Comparison of ENCODE assay signal across 25 cellular contexts in genomic region chr10:35874326-35875070, GRCh38.
A peak's percentile ranks its signal among the peaks of the same experiment; 100 is the strongest.
DNase-seq lines count a peak whose midpoint lies in the region; ATAC-seq and TF ChIP-seq lines count a peak whose summit lies in the region.
"Had no signal": no experiment of that assay in that cellular context is flagged by ENCODE, and none has a peak within 500 bp of the region (broad histone marks: within the 10 kb centered on the region; RNA-seq: fewer than 3 reads in every experiment).

No MANE protein-coding gene starts in this region.

- no peak overlapping the region for H3K23ac ChIP-seq in trophoblast cell (ENCODE audit: low read length)

- DNase-seq in DMS 273 (lab: John Stamatoyannopoulos, UW; ENCODE audit: unreplicated experiment) (peak; percentile 7), DMS 273 treated with DMSO at 0.1 percent for 48 hours (lab: John Stamatoyannopoulos, UW) (no peak), NCI-H69 (lab: John Stamatoyannopoulos, UW) (peak; percentile 61), hepatocyte (ENCODE audit: low spot score) (no peak), trophoblast cell (no peak), tibial artery (no peak)
- DNase-seq: activated CD4-positive, alpha-beta T cell treated with anti-CD3 and anti-CD28 coated beads for 48 hours; activated CD8-positive, alpha-beta memory T cell treated with anti-CD3 and anti-CD28 coated beads for 24 hours; activated gamma-delta T cell; CD4-positive, alpha-beta T cell; glutamatergic neuron; left ventricle myocardium inferior; NCI-H1105; NCI-H2029; NCI-H2227 treated with DMSO at 0.1 percent for 48 hours; NCI-H82; stimulated activated naive CD8-positive, alpha-beta T cell treated with anti-CD3 and anti-CD28 coated beads, Interleukin-15, Interleukin-2, amounts not matched to agents 100 U/mL and 50 U/mL, for 24 hours; testis had no signal

- 80% methylated on average over 7 of the region's 7 CpGs for WGBS in hepatocyte (ENCODE audit: low lambda C conversion rate, missing lambda C conversion rate)
- no CpG with 5 or more reads among the region's 7 CpGs for WGBS in trophoblast cell (ENCODE audit: extremely low coverage, insufficient coverage, insufficient read length)

- H3K4me3 ChIP-seq in hepatocyte (no peak overlapping the region), trophoblast cell (ENCODE audit: low read depth, low read length) (no peak overlapping the region), tibial artery (no peak overlapping the region)
- H3K4me3 ChIP-seq: K562, left ventricle myocardium inferior, prostate gland, testis, vagina had no signal

- H3K27ac ChIP-seq in hepatocyte (peak overlapping the region; percentile 48), trophoblast cell (ENCODE audit: low read depth, low read length) (no peak overlapping the region), tibial artery (no peak overlapping the region)
- H3K27ac ChIP-seq: 22Rv1, left ventricle myocardium inferior, prostate gland, testis, vagina, VCaP had no signal

- H3K36me3 ChIP-seq in hepatocyte (replicated peaks; ENCODE audit: insufficient read depth, low read depth), result no peaks in the 10 kb centered on the region
- no peaks in the 10 kb centered on the region for H3K36me3 ChIP-seq in trophoblast cell (ENCODE audit: control insufficient read depth in 1 of 2, insufficient read depth in 2 of 2, low read length in 2 of 2)
- H3K36me3 ChIP-seq in tibial artery, result no peaks in the 10 kb centered on the region
- H3K36me3 ChIP-seq: left ventricle myocardium inferior, prostate gland, vagina had no signal

- peak overlapping the region; percentile 63 for H2BK120ac ChIP-seq in trophoblast cell (ENCODE audit: insufficient read depth, low read length, poor library complexity)

- H3K18ac ChIP-seq in trophoblast cell (ENCODE audit: low read length), result no peak overlapping the region

- no peaks in the 10 kb centered on the region for H4K20me1 ChIP-seq in hepatocyte (ENCODE audit: insufficient read depth, poor library complexity, severe bottlenecking)

- no peak overlapping the region for H3K4ac ChIP-seq in trophoblast cell (ENCODE audit: low read depth, low read length)

- H3K27me3 ChIP-seq in hepatocyte, result no peaks in the 10 kb centered on the region
- H3K27me3 ChIP-seq in trophoblast cell (ENCODE audit: insufficient read depth, low read length), result no peaks in the 10 kb centered on the region
- no peaks in the 10 kb centered on the region for H3K27me3 ChIP-seq in tibial artery
- H3K27me3 ChIP-seq: testis, vagina had no signal

- peak overlapping the region; percentile 57 for H4K8ac ChIP-seq in trophoblast cell (ENCODE audit: low read depth, low read length)

- no peak overlapping the region for H4K12ac ChIP-seq in trophoblast cell (ENCODE audit: low read depth, low read length)

- H3K79me1 ChIP-seq in trophoblast cell (ENCODE audit: low read length), result peaks cover 8% of the 10 kb centered on the region

- intact Hi-C loops in tibial artery (cut with DNase I; ENCODE audit: low total_unique reads), result no loop called here

- no peak for TF ChIP-seq CTCF in hepatocyte (IDR thresholded peaks at IDR 0.05; ENCODE audit: poor library complexity)
- no peak for TF ChIP-seq CTCF in tibial artery (IDR thresholded peaks at IDR 0.05)

- H3K79me2 ChIP-seq in hepatocyte, result no peaks in the 10 kb centered on the region
- peaks cover 2% of the 10 kb centered on the region for H3K79me2 ChIP-seq in trophoblast cell (ENCODE audit: control insufficient read depth, insufficient read depth, low read length, poor library complexity)

- peak overlapping the region; percentile 66 for H3K14ac ChIP-seq in trophoblast cell (ENCODE audit: low read length)

- peak overlapping the region; percentile 85 for H2BK12ac ChIP-seq in trophoblast cell (ENCODE audit: low read length)

- H2AK5ac ChIP-seq in trophoblast cell (ENCODE audit: low read length), result no peak overlapping the region

- peak overlapping the region; percentile 12 for H3K4me2 ChIP-seq in hepatocyte
- H3K4me2 ChIP-seq in trophoblast cell (ENCODE audit: low read length), result no peak overlapping the region

- H3K9me3 ChIP-seq in hepatocyte (ENCODE audit: low read depth) (no peaks in the 10 kb centered on the region), trophoblast cell (ENCODE audit: insufficient read depth, low read depth, low read length) (no peaks in the 10 kb centered on the region), tibial artery (no peaks in the 10 kb centered on the region)
- H3K9me3 ChIP-seq: left ventricle myocardium inferior, prostate gland, testis, vagina had no signal

- peak overlapping the region; percentile 21 for H2BK5ac ChIP-seq in trophoblast cell (ENCODE audit: low read depth, low read length, poor library complexity)

- no peak overlapping the region for H2AFZ ChIP-seq in hepatocyte
- peak overlapping the region; percentile 33 for H2AFZ ChIP-seq in trophoblast cell (ENCODE audit: insufficient read depth, low read length, poor library complexity)

- no peaks in the 10 kb centered on the region for H3K9me2 ChIP-seq in hepatocyte (replicated peaks; ENCODE audit: insufficient read depth)

- H3K9ac ChIP-seq in trophoblast cell (ENCODE audit: low read length), result no peak overlapping the region

- peak overlapping the region; percentile 57 for H4K91ac ChIP-seq in trophoblast cell (ENCODE audit: low read depth, low read length)

- ATAC-seq in esophagus mucosa (no peak), HG03139 (IDR thresholded peaks at IDR 0.05; ENCODE audit: unreplicated experiment) (no peak)
- ATAC-seq: K562; stimulated activated naive CD8-positive, alpha-beta T cell treated with anti-CD3 and anti-CD28 coated beads, Interleukin-15, Interleukin-2, amounts not matched to agents 100 U/mL and 50 U/mL, for 24 hours had no signal

- H3K4me1 ChIP-seq in hepatocyte (ENCODE audit: insufficient read depth) (peaks cover 16% of the 10 kb centered on the region), trophoblast cell (ENCODE audit: control insufficient read depth in 1 of 2, insufficient read depth in 2 of 2, low read length in 2 of 2) (peaks cover 13% of the 10 kb centered on the region in 2 experiments), tibial artery (peaks cover 0 to 34% (median 10%) of the 10 kb centered on the region in 4 donors)
- H3K4me1 ChIP-seq: prostate gland, testis, vagina had no signal

Comparison
In these comparisons a context has a peak if more than half of its experiments do, and no peak if none do; other contexts are left out.
1. DNase-seq: peak in DMS 273 (single experiment) and NCI-H69 (single experiment); none in DMS 273 treated with DMSO at 0.1 percent for 48 hours (single experiment), hepatocyte (single experiment), trophoblast cell (0 of 2) and tibial artery (0 of 2).